ENCODE assay signal across 9 cellular contexts in genomic region chr2:159091981-159092380, GRCh38.
A peak's percentile ranks its signal among the peaks of the same experiment; 100 is the strongest.
DNase-seq lines count a peak whose midpoint lies in the region; ATAC-seq, FAIRE-seq and TF ChIP-seq lines count a peak whose summit lies in the region.
"Had no signal": no experiment of that assay in that cellular context is flagged by ENCODE, and none has a peak within 500 bp of the region (broad histone marks: within the 10 kb centered on the region; RNA-seq: fewer than 3 reads in every experiment).

No MANE protein-coding gene starts in this region.

- H3K4me1 Mint-ChIP-seq in activated naive CD8-positive, alpha-beta T cell treated with anti-CD3 and anti-CD28 coated beads, Interleukin-2, amount 10 ng/mL, durations not matched to agents 7 days and 5 days, result peaks cover 43% of the 10 kb centered on the region
- peaks cover 90% of the 10 kb centered on the region for H3K4me1 Mint-ChIP-seq in nephron progenitor cell

- no peak for DNase-seq in GM18507 (ENCODE audit: extremely low spot score, insufficient read length, low read depth)
- no peak for DNase-seq in activated naive CD8-positive, alpha-beta T cell treated with anti-CD3 and anti-CD28 coated beads, Interleukin-2, amount 10 ng/mL, durations not matched to agents 7 days and 5 days
- DNase-seq in nephron progenitor cell, result no peak
- DNase-seq in stimulated activated CD4-positive, alpha-beta T cell treated with anti-CD3 and anti-CD28 coated beads, Interleukin-1b, Interleukin-23, amount 100 ng/mL, for 48 hours, result no peak
- DNase-seq in COLO829 (ENCODE audit: low spot score), result no peak
- no peak for DNase-seq in DMS53 (lab: John Stamatoyannopoulos, UW)
- DNase-seq: endodermal cell had no signal

- H3K36me3 Mint-ChIP-seq in activated naive CD8-positive, alpha-beta T cell treated with anti-CD3 and anti-CD28 coated beads, Interleukin-2, amount 10 ng/mL, durations not matched to agents 7 days and 5 days, result peaks cover 10% of the 10 kb centered on the region
- H3K36me3 Mint-ChIP-seq in nephron progenitor cell (ENCODE audit: low read depth), result peaks cover 34% of the 10 kb centered on the region

- peak overlapping the region; percentile 66 for H3K27ac Mint-ChIP-seq in activated naive CD8-positive, alpha-beta T cell treated with anti-CD3 and anti-CD28 coated beads, Interleukin-2, amount 10 ng/mL, durations not matched to agents 7 days and 5 days
- peak overlapping the region; percentile 7 for H3K27ac Mint-ChIP-seq in nephron progenitor cell
- H3K27ac Mint-ChIP-seq: endodermal cell had no signal

- peak overlapping the region; percentile 35 for H3K4me3 Mint-ChIP-seq in activated naive CD8-positive, alpha-beta T cell treated with anti-CD3 and anti-CD28 coated beads, Interleukin-2, amount 10 ng/mL, durations not matched to agents 7 days and 5 days
- H3K4me3 Mint-ChIP-seq in nephron progenitor cell, result no peak overlapping the region
- H3K4me3 Mint-ChIP-seq: endodermal cell had no signal

- ATAC-seq in HG03045 (IDR thresholded peaks at IDR 0.05; ENCODE audit: unreplicated experiment) (peak; percentile 50), GM19023 (IDR thresholded peaks at IDR 0.05; ENCODE audit: unreplicated experiment) (no peak)
- ATAC-seq in activated naive CD8-positive, alpha-beta T cell treated with anti-CD3 and anti-CD28 coated beads, Interleukin-2, amount 10 ng/mL, durations not matched to agents 7 days and 5 days (ENCODE audit: low read depth), result peak; percentile 82

- POLR2A ChIA-PET in activated naive CD8-positive, alpha-beta T cell treated with anti-CD3 and anti-CD28 coated beads, Interleukin-2, amount 10 ng/mL, durations not matched to agents 7 days and 5 days (lab: Charles Lee), result interaction anchor here (1.6 kb wide), 1 partner anchor 620 kb away, joined by 3 read pairs; the partner anchor contains the start of gene MARCHF7

- peak; percentile 64 for FAIRE-seq in GM18507 (lab: Jason Lieb, UNC)

- TF ChIP-seq CTCF in nephron progenitor cell (IDR thresholded peaks at IDR 0.05), result no peak

- no peaks in the 10 kb centered on the region for H3K27me3 Mint-ChIP-seq in activated naive CD8-positive, alpha-beta T cell treated with anti-CD3 and anti-CD28 coated beads, Interleukin-2, amount 10 ng/mL, durations not matched to agents 7 days and 5 days
- H3K27me3 Mint-ChIP-seq in nephron progenitor cell (ENCODE audit: low read depth, poor library complexity), result peaks cover 4% of the 10 kb centered on the region

- H3K9me3 Mint-ChIP-seq in activated naive CD8-positive, alpha-beta T cell treated with anti-CD3 and anti-CD28 coated beads, Interleukin-2, amount 10 ng/mL, durations not matched to agents 7 days and 5 days, result peaks cover 12% of the 10 kb centered on the region
- H3K9me3 Mint-ChIP-seq in nephron progenitor cell, result peaks cover 16% of the 10 kb centered on the region
